In genomic region chr2:50143822-50144575, GRCh38 we compare ENCODE assay signal across 8 cellular contexts.
DNase-seq lines count a peak whose midpoint lies in the region; ATAC-seq and TF ChIP-seq lines count a peak whose summit lies in the region.

No MANE protein-coding gene starts in this region.

- H3K27ac Mint-ChIP-seq in WTC11, result peak overlapping the region; percentile 88; the same call in 1 of the 2 replicates

- no peaks in the 10 kb centered on the region for H3K27me3 Mint-ChIP-seq in WTC11 (ENCODE audit: low read depth)

- H3K4me3 Mint-ChIP-seq in WTC11, result no peak overlapping the region

- peaks cover 12% of the 10 kb centered on the region for H3K4me1 Mint-ChIP-seq in WTC11

- DNase-seq in DMS 273 (lab: John Stamatoyannopoulos, UW; ENCODE audit: unreplicated experiment) (peak; percentile 80), NCI-H2171 treated with DMSO at 0.1 percent for 48 hours (lab: John Stamatoyannopoulos, UW) (peak; percentile 76), WTC11 (ENCODE audit: low spot score) (no peak), glomerular endothelial cell (ENCODE audit: extremely low read depth, low read depth, low spot score) (peak; percentile 9), putamen (ENCODE audit: low spot score) (peak; percentile 57), islet precursor cell (no peak)

- TF ChIP-seq CTCF in WTC11 (IDR thresholded peaks at IDR 0.05), result peak; percentile 43; the same call in 1 of the 2 replicates

- ATAC-seq in GM19328 (IDR thresholded peaks at IDR 0.05; ENCODE audit: unreplicated experiment), result peak; percentile 97
- peak; percentile 98 for ATAC-seq in HG03175 (IDR thresholded peaks at IDR 0.05; ENCODE audit: unreplicated experiment)
- peak; percentile 77 for ATAC-seq in WTC11

- CTCF ChIA-PET in WTC11 (lab: Charles Lee), result interaction anchor here (0.7 to 2.7 kb wide), 23 partner anchors 14 to 1198 kb away, joined by 3 to 43 read pairs (median 4); no protein-coding TSS in a partner anchor

- POLR2A ChIA-PET in WTC11 (lab: Charles Lee), result no interaction called here

- H3K36me3 Mint-ChIP-seq in WTC11, result no peaks in the 10 kb centered on the region

- no peaks in the 10 kb centered on the region for H3K9me3 Mint-ChIP-seq in WTC11

TF ChIP-seq in WTC11, 78 proteins besides CTCF, POLR2A, EP300 and RAD21:
- TF ChIP-seq ELF4 (CRISPR knock-in tag; IDR thresholded peaks at IDR 0.05; ENCODE audit: low read depth), result no peak
- TF ChIP-seq ZNF532 (CRISPR knock-in tag; IDR thresholded peaks at IDR 0.05; ENCODE audit: borderline replicate concordance), result no peak
- no peak for TF ChIP-seq ATF2 (CRISPR knock-in tag; IDR thresholded peaks at IDR 0.05; ENCODE audit: borderline replicate concordance, low read depth)
- no peak for TF ChIP-seq IRF2 (CRISPR knock-in tag; IDR thresholded peaks at IDR 0.05; ENCODE audit: borderline replicate concordance, low read depth)
TF ChIP-seq in WTC11: peak in this region for 0.

Comparison
In these comparisons a context has a peak if more than half of its experiments do, and no peak if none do; other contexts are left out.
1. DNase-seq: peak in DMS 273 (single experiment), NCI-H2171 treated with DMSO at 0.1 percent for 48 hours (single experiment), glomerular endothelial cell (single experiment) and putamen (single experiment); none in WTC11 (single experiment) and islet precursor cell (single experiment).
2. Peak in every context shown above with its lines, with median percentiles within 50 percentile points of each other: ATAC-seq.